Comparison of ENCODE assay signal across 1 cellular context in the genomic region with DNA sequence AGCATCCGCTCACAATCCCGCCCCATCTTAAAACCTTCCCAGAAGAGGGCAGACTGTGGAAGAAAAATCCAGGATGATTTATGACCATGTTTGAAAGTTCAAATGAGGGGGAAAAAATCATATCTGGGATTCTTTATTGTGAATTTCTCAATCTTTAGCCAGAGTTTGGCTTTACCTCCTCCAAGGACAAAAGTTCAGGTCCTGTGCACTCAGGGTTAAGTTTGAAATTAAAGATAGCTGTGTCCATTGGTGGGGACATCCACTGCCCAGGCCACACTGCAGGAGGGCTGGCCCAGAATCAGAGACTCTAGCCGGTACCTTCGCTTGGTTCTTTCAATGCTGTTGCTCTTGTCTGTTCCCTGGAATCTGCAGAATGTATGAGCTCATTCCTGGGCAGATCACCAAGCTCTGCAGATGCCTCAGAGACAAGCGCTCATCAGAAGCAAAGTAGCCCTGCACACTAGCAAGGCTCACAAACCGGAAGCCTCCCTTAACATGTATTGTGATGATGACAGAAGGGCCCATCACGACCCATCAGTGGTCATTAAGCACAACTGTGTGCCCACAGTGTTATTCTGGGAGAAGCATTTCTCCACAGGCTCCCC.
TF ChIP-seq lines count a peak whose summit lies in the region.

No MANE protein-coding gene starts in this region.

TF ChIP-seq in SK-N-SH, 30 proteins besides CTCF, POLR2A, EP300 and RAD21 (continued from another document):
- TF ChIP-seq, protein P1, sequence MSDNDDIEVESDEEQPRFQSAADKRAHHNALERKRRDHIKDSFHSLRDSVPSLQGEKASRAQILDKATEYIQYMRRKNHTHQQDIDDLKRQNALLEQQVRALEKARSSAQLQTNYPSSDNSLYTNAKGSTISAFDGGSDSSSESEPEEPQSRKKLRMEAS (IDR thresholded peaks at IDR 0.05; ENCODE audit: low read depth), result no peak
- TF ChIP-seq PBX3 (IDR thresholded peaks at IDR 0.05), result no peak
